Comparison of ENCODE assay signal across 12 cellular contexts in genomic region chr12:52965337-52965731, GRCh38. TPM values are rescaled to one million over a fixed set of nuclear protein-coding genes. Genes with fewer than 3 reads are reported as not detected.
DNase-seq lines count a peak whose midpoint lies in the region; ATAC-seq and TF ChIP-seq lines count a peak whose summit lies in the region.
"Had no signal": no experiment of that assay in that cellular context is flagged by ENCODE, and none has a peak within 500 bp of the region (broad histone marks: within the 10 kb centered on the region; RNA-seq: fewer than 3 reads in every experiment).

No MANE protein-coding gene starts in this region.

- no peak overlapping the region; the same call in 1 of the 2 replicates for H3K27ac ChIP-seq in HUES6 (ENCODE audit: low read depth, low read length)
- no peak overlapping the region for H3K27ac ChIP-seq in duodenal mucosa (ENCODE audit: low read depth, low read length)
- no peak overlapping the region for H3K27ac ChIP-seq in left lung
- H3K27ac ChIP-seq in stomach = peak overlapping the region in 1 of 5 donors; percentile 34
- H3K27ac ChIP-seq in dorsolateral prefrontal cortex = no peak overlapping the region

- no peak for TF ChIP-seq POLR2A in stomach (IDR thresholded peaks at IDR 0.05)

- 3 to 11% (median 10%) methylated on average over 13 to 28 of the region's 28 CpGs for WGBS in stomach, 5 donors

- H3K36me3 ChIP-seq in HUES6 (ENCODE audit: control insufficient read depth, insufficient read depth, low read length) (no peaks in the 10 kb centered on the region), duodenal mucosa (ENCODE audit: control insufficient read depth in 1 of 2, insufficient read depth in 2 of 2, low read length in 2 of 2) (no peaks in the 10 kb centered on the region), left lung (no peaks in the 10 kb centered on the region), stomach (no peaks in the 10 kb centered on the region)

- intact Hi-C loops in left lung (cut with DNase I) (no loop called here), stomach (cut with DNase I; ENCODE audit: low total_unique reads) (no loop called here), dorsolateral prefrontal cortex (cut with DNase I) (no loop called here)

- no peak for DNase-seq in left lung
- no peak for DNase-seq in stomach
- no peak for DNase-seq in dorsolateral prefrontal cortex
- no peak for DNase-seq in foreskin melanocyte
- no peak for DNase-seq in NCI-H510A (lab: John Stamatoyannopoulos, UW)
- DNase-seq: activated B cell treated with CpG ODN at 0.5 μM for 24 hours, cortex of kidney, NCI-H1694 treated with DMSO at 0.1 percent for 48 hours had no signal

- ATAC-seq in left lung (peak; percentile 36), HG03432 (IDR thresholded peaks at IDR 0.05; ENCODE audit: unreplicated experiment) (no peak)
- ATAC-seq: activated T-helper 17 cell treated with anti-CD3 and anti-CD28 coated beads, Interleukin-2, amount 50 U/mL, for 72 hours had no signal

- no peak for TF ChIP-seq CTCF in left lung (IDR thresholded peaks at IDR 0.05)
- no peak for TF ChIP-seq CTCF in stomach (IDR thresholded peaks at IDR 0.05)
- TF ChIP-seq CTCF in dorsolateral prefrontal cortex (IDR thresholded peaks at IDR 0.05 in 54 of 56, conservative IDR thresholded peaks at IDR 0.05 in 2 of 56; ENCODE audit: low read depth in 1 of 56, partially characterized antibody in 56 of 56) = no peak

- TF ChIP-seq EP300 in stomach (IDR thresholded peaks at IDR 0.05) = no peak

- peak overlapping the region; percentile 61 for H3K4me3 ChIP-seq in HUES6 (ENCODE audit: low read depth, low read length)
- H3K4me3 ChIP-seq in duodenal mucosa (ENCODE audit: low read depth in 1 of 2, low read length in 2 of 2) = peak overlapping the region; percentile 47 to 61
- no peak overlapping the region for H3K4me3 ChIP-seq in left lung
- peak overlapping the region; percentile 0 to 41 (median 31) for H3K4me3 ChIP-seq in stomach
- peak overlapping the region in 14 of 59 donors; percentile 12 to 58 (median 38) for H3K4me3 ChIP-seq in dorsolateral prefrontal cortex

- H3K4me1 ChIP-seq in HUES6 (ENCODE audit: control insufficient read depth, insufficient read depth, low read length) (peaks cover 13% of the 10 kb centered on the region), duodenal mucosa (ENCODE audit: control insufficient read depth in 1 of 2, insufficient read depth in 2 of 2, low read length in 2 of 2) (peaks cover 12 to 14% of the 10 kb centered on the region in 2 donors), left lung (no peaks in the 10 kb centered on the region), stomach (peaks cover 0 to 19% (median 11%) of the 10 kb centered on the region in 4 donors)

- peak overlapping the region; percentile 71 for H3K9ac ChIP-seq in HUES6 (ENCODE audit: low read length)
- peak overlapping the region; percentile 0 to 47 for H3K9ac ChIP-seq in duodenal mucosa (ENCODE audit: low read depth in 1 of 2, low read length in 2 of 2)

- H3K27me3 ChIP-seq in HUES6 (ENCODE audit: control insufficient read depth, insufficient read depth, low read length) (peaks cover 20% of the 10 kb centered on the region), duodenal mucosa (ENCODE audit: control insufficient read depth in 1 of 2, insufficient read depth in 2 of 2, low read length in 2 of 2) (no peaks in the 10 kb centered on the region), left lung (peaks cover 0 to 36% of the 10 kb centered on the region in 2 donors), stomach (peaks cover 0 to 20% (median 7%) of the 10 kb centered on the region in 3 donors), dorsolateral prefrontal cortex (peaks cover 0 to 33% (median 17%) of the 10 kb centered on the region in 45 donors)

- H3K9me3 ChIP-seq in HUES6 (ENCODE audit: control insufficient read depth, insufficient read depth, low read depth, low read length) = no peaks in the 10 kb centered on the region
- H3K9me3 ChIP-seq in duodenal mucosa (ENCODE audit: control insufficient read depth in 1 of 2, low read length in 2 of 2) = no peaks in the 10 kb centered on the region
- no peaks in the 10 kb centered on the region for H3K9me3 ChIP-seq in left lung
- H3K9me3 ChIP-seq in stomach = no peaks in the 10 kb centered on the region

RNA-seq across cellular contexts. Expression of gene KRT18, which starts 16.4 kb away (rescaled TPM):
- total RNA-seq in left lung = 100 to 1,000 TPM; 447 to 667 TPM
- 100 to 1,000 TPM in 4 of 5 donors, 10 to 100 TPM in 1; 68.3 to 648 (median 309) TPM for total RNA-seq in stomach
- 100 to 1,000 TPM; 369 to 525 (median 391) TPM for polyA plus RNA-seq in stomach
- 1 to 10 TPM in 54 of 120 experiments, under 1 TPM in 47, not detected in 19; 0.32 to 3.8 (median 1.0) TPM for total RNA-seq in dorsolateral prefrontal cortex

RNA-seq across cellular contexts. Expression of gene EIF4B, which starts 40.9 kb away (rescaled TPM):
- 100 to 1,000 TPM; 326 to 378 TPM for total RNA-seq in left lung
- 100 to 1,000 TPM; 319 to 833 (median 400) TPM for total RNA-seq in stomach
- polyA plus RNA-seq in stomach = 100 to 1,000 TPM; 101 to 262 (median 179) TPM
- total RNA-seq in dorsolateral prefrontal cortex = 100 to 1,000 TPM; 207 to 375 (median 283) TPM

Comparison
In these comparisons a context has a peak if more than half of its experiments do, and no peak if none do; other contexts are left out.
1. H3K4me3 ChIP-seq: peak in HUES6 (single experiment), duodenal mucosa (2 of 2) and stomach (4 of 4); none in left lung (0 of 2).
2. RNA of gene KRT18, which starts 16.4 kb away (total RNA-seq): 447 to 667 TPM in left lung and 68.3 to 648 TPM in stomach; 0.32 to 3.8 TPM in dorsolateral prefrontal cortex; every median in the first group is over 10 times any median in the second.